11 cellular contexts compared by ENCODE assay signal in genomic region chr6:166005401-166005845, GRCh38.
A peak's percentile ranks its signal among the peaks of the same experiment; 100 is the strongest.
DNase-seq lines count a peak whose midpoint lies in the region; ATAC-seq, FAIRE-seq and TF ChIP-seq lines count a peak whose summit lies in the region.
"Had no signal": no experiment of that assay in that cellular context is flagged by ENCODE, and none has a peak within 500 bp of the region (broad histone marks: within the 10 kb centered on the region; RNA-seq: fewer than 3 reads in every experiment).

No MANE protein-coding gene starts in this region.

- H3K4me3 ChIP-seq in GM23338 (peak overlapping the region; percentile 51), breast epithelium (peak overlapping the region; percentile 40 to 65 (median 45)), skeletal muscle cell (ENCODE audit: low read depth, low read length) (peak overlapping the region; percentile 38)

- no peak for TF ChIP-seq CTCF in GM23338 (conservative IDR thresholded peaks at IDR 0.05; ENCODE audit: low read depth in 2 of 2)
- no peak for TF ChIP-seq CTCF in breast epithelium (IDR thresholded peaks at IDR 0.05)

- no peaks in the 10 kb centered on the region for H3K9me2 ChIP-seq in GM23338 (ENCODE audit: insufficient read depth)

- ATAC-seq in GM23338 (peak; percentile 17), GM19463 (IDR thresholded peaks at IDR 0.05; ENCODE audit: unreplicated experiment) (no peak), GM19351 (IDR thresholded peaks at IDR 0.05; ENCODE audit: unreplicated experiment) (no peak)
- ATAC-seq: activated CD8-positive, alpha-beta memory T cell treated with anti-CD3 and anti-CD28 coated beads, Interleukin-2, amount 10 ng/mL, durations not matched to agents 7 days and 5 days had no signal

- DNase-seq in GM23338 (ENCODE audit: low spot score) (peak; percentile 35), breast epithelium (ENCODE audit: low spot score in 2 of 2) (no peak), iPS-NIHi7 (ENCODE audit: extremely low spot score) (peak; percentile 37), skeletal muscle cell (ENCODE audit: low read depth) (peak; percentile 47), RCC 7860 (ENCODE audit: low spot score) (no peak), activated T-cell treated with anti-CD3 and anti-CD28 coated beads for 4 hours (no peak)
- DNase-seq: activated CD8-positive, alpha-beta memory T cell treated with anti-CD3 and anti-CD28 coated beads, Interleukin-2, amount 10 ng/mL, durations not matched to agents 7 days and 5 days; GDM1; NCI-H1694 treated with DMSO at 0.1 percent for 48 hours had no signal

- peaks cover 4% of the 10 kb centered on the region for H3K36me3 Mint-ChIP-seq in GM23338 (ENCODE audit: low read depth)
- H3K36me3 Mint-ChIP-seq: activated CD8-positive, alpha-beta memory T cell treated with anti-CD3 and anti-CD28 coated beads, Interleukin-2, amount 10 ng/mL, durations not matched to agents 7 days and 5 days had no signal

- H3K27me3 ChIP-seq in GM23338 (ENCODE audit: insufficient read depth) (peaks cover 93% of the 10 kb centered on the region), breast epithelium (peaks cover 0 to 50% of the 10 kb centered on the region in 2 donors)

- no peak for FAIRE-seq in RCC 7860 (lab: Jason Lieb, UNC)

- H3K27ac Mint-ChIP-seq in GM23338 = no peak overlapping the region
- H3K27ac Mint-ChIP-seq: activated CD8-positive, alpha-beta memory T cell treated with anti-CD3 and anti-CD28 coated beads, Interleukin-2, amount 10 ng/mL, durations not matched to agents 7 days and 5 days had no signal

- peak overlapping the region; percentile 55 for H3K4me3 Mint-ChIP-seq in GM23338
- H3K4me3 Mint-ChIP-seq: activated CD8-positive, alpha-beta memory T cell treated with anti-CD3 and anti-CD28 coated beads, Interleukin-2, amount 10 ng/mL, durations not matched to agents 7 days and 5 days had no signal

- H3K27me3 Mint-ChIP-seq in GM23338 (ENCODE audit: insufficient read depth, low read depth, poor library complexity) = peaks cover 77% of the 10 kb centered on the region

- H3K27ac ChIP-seq in GM23338 (ENCODE audit: low read depth) = no peak overlapping the region
- peak overlapping the region; percentile 71 to 92 for H3K27ac ChIP-seq in breast epithelium

- peaks cover 35% of the 10 kb centered on the region for H3K4me1 Mint-ChIP-seq in GM23338

- H3F3A ChIP-seq in GM23338 (replicated peaks; ENCODE audit: low read depth) = no peaks in the 10 kb centered on the region

- H3K4me2 ChIP-seq in GM23338 = peak overlapping the region; percentile 80

- peaks cover 8% of the 10 kb centered on the region; the same call in 1 of the 2 replicates for H4K20me1 ChIP-seq in GM23338 (replicated peaks; ENCODE audit: insufficient read depth)

- intact Hi-C loops in breast epithelium (cut with DNase I; ENCODE audit: low total_unique reads) = no loop called here

- H2AFZ ChIP-seq in GM23338 = peak overlapping the region; percentile 23; the same call in 1 of the 2 replicates

- peaks cover 4% of the 10 kb centered on the region; the same call in 2 of the 3 replicates for H3K9me3 Mint-ChIP-seq in GM23338

- H3K4me1 ChIP-seq in GM23338 (ENCODE audit: insufficient read depth) = peaks cover 29% of the 10 kb centered on the region
- peaks cover 0 to 10% of the 10 kb centered on the region in 2 donors for H3K4me1 ChIP-seq in breast epithelium

- H3K36me3 ChIP-seq in GM23338 (ENCODE audit: insufficient read depth) (no peaks in the 10 kb centered on the region), breast epithelium (no peaks in the 10 kb centered on the region)

- TF ChIP-seq POLR2A in breast epithelium (IDR thresholded peaks at IDR 0.05) = no peak

- H3K79me2 ChIP-seq in GM23338 (replicated peaks; ENCODE audit: insufficient read depth) = no peaks in the 10 kb centered on the region

- H3K9me3 ChIP-seq in breast epithelium = no peaks in the 10 kb centered on the region

TF ChIP-seq in GM23338, 12 proteins besides CTCF, POLR2A, EP300 and RAD21:
- TF ChIP-seq REST (IDR thresholded peaks at IDR 0.05; ENCODE audit: unreplicated experiment) = no peak
- no peak for TF ChIP-seq STAT1 (IDR thresholded peaks at IDR 0.05; ENCODE audit: unreplicated experiment)
- TF ChIP-seq JUNB (IDR thresholded peaks at IDR 0.05; ENCODE audit: unreplicated experiment) = no peak
- peak; percentile 45 for TF ChIP-seq EZH2 (IDR thresholded peaks at IDR 0.05; ENCODE audit: low read depth, unreplicated experiment)
- TF ChIP-seq POLR2AphosphoS5 (IDR thresholded peaks at IDR 0.05; ENCODE audit: low read depth) = no peak

Comparison
In these comparisons a context has a peak if more than half of its experiments do, and no peak if none do; other contexts are left out.
1. DNase-seq: peak in GM23338 (single experiment), iPS-NIHi7 (single experiment) and skeletal muscle cell (single experiment); none in breast epithelium (0 of 2), RCC 7860 (single experiment) and activated T-cell treated with anti-CD3 and anti-CD28 coated beads for 4 hours (single experiment).
2. Peak in every context shown above with its lines, with median percentiles within 50 percentile points of each other: H3K4me3 ChIP-seq.